In the genomic region with DNA sequence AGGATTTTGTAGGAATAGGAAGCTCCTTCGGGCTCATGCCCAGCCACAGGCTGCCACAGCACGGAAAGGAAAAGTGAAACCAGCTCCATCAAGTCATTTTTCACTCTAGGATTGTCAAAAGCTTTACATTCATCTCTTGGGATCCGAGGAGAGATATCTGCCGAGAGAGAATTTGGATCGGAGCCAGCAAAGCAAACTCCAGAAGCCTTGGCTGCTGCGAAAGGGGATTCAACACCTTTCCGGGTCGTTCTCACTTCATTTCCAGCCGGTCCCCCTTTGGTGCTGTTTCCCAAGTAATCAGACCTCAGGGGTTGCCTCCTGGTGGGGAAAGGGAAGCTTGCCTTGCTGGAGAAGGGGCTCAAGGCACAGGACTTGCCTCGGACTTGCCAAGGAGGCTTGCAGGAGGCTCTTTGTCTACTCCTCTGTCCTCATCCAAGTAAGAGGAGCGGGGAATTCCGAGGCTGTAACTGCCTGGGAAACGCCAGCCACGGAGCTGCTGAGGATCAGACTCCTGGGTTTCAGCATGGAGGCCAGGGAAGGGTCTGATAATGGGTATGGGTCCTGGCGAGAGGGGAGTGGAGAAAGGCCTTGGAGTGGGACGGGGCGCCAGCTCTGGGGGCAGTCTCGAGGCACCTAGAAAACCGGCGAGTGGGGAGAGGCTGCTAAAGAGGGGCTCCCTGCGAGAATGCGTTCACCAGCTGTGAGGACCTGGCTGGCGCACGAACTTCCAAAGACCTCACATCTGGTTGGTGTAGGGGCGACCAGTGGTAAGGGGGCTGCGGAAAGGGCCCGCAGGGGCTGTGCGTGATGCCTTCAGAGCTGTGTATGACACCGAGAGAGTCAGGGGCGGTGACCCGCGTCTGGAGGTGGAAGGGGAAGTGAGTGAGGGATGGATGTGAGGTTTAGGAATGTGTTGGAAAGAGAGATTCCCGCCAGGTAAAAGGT, we compare ENCODE assay signal across 7 cellular contexts. TPM values are rescaled to one million over a fixed set of nuclear protein-coding genes. Genes with fewer than 3 reads are reported as not detected.
A peak's percentile ranks its signal among the peaks of the same experiment; 100 is the strongest.
DNase-seq lines count a peak whose midpoint lies in the region; ATAC-seq and TF ChIP-seq lines count a peak whose summit lies in the region.

No MANE protein-coding gene starts in this region.

- TF ChIP-seq CTCF in GM06990 (IDR thresholded peaks at IDR 0.05; ENCODE audit: insufficient read depth, low read length, poor library complexity, severe bottlenecking) (no peak), gastroesophageal sphincter (IDR thresholded peaks at IDR 0.05) (peak in 1 of 4 experiments; percentile 20)

- H3K9me3 ChIP-seq in gastroesophageal sphincter (no peaks in the 10 kb centered on the region), neuronal stem cell (replicated peaks in 1 of 2; ENCODE audit: control insufficient read depth in 2 of 2, insufficient read depth in 1 of 2, low read depth in 1 of 2, low read length in 2 of 2) (no peaks in the 10 kb centered on the region)

- no peak overlapping the region for H2AK5ac ChIP-seq in neuronal stem cell (ENCODE audit: low read depth, low read length)

- H3K27ac ChIP-seq in gastroesophageal sphincter (peak overlapping the region in 2 of 4 donors; percentile 48), neuronal stem cell (replicated peaks; ENCODE audit: low read length) (no peak overlapping the region)

- peak overlapping the region; percentile 17 for H4K8ac ChIP-seq in neuronal stem cell (ENCODE audit: low read depth, low read length)

- H2BK15ac ChIP-seq in neuronal stem cell (ENCODE audit: low read length) = peak overlapping the region; percentile 32

- no peaks in the 10 kb centered on the region for H3K79me1 ChIP-seq in neuronal stem cell (ENCODE audit: low read depth, low read length)

- no peak overlapping the region for H4K91ac ChIP-seq in neuronal stem cell (ENCODE audit: low read depth, low read length, poor library complexity)

- H3K36me3 ChIP-seq in GM06990 (ENCODE audit: control insufficient read depth, insufficient read depth, low read length) (no peaks in the 10 kb centered on the region), gastroesophageal sphincter (no peaks in the 10 kb centered on the region), neuronal stem cell (replicated peaks in 1 of 2; ENCODE audit: control insufficient read depth in 2 of 2, insufficient read depth in 2 of 2, low read length in 2 of 2) (no peaks in the 10 kb centered on the region)

- ATAC-seq in gastroesophageal sphincter = peak; percentile 42
- no peak for ATAC-seq in HG03097 (IDR thresholded peaks at IDR 0.05; ENCODE audit: low FRiP score, unreplicated experiment)

- peak overlapping the region; percentile 84 for H3K18ac ChIP-seq in neuronal stem cell (ENCODE audit: low read length)

- peak overlapping the region; percentile 6 for H2BK5ac ChIP-seq in neuronal stem cell (ENCODE audit: low read length)

- H3K4me1 ChIP-seq in gastroesophageal sphincter (peaks cover 0 to 27% (median 2%) of the 10 kb centered on the region in 3 donors), neuronal stem cell (ENCODE audit: control insufficient read depth in 2 of 2, insufficient read depth in 1 of 2, low read depth in 1 of 2, low read length in 2 of 2) (peaks cover 6 to 9% of the 10 kb centered on the region in 2 donors)

- no peak for DNase-seq in GM06990 (ENCODE audit: extremely low read depth, insufficient read length)
- peak; percentile 54 for DNase-seq in NCI-H2029 (lab: John Stamatoyannopoulos, UW)
- peak; percentile 19 for DNase-seq in activated effector memory CD4-positive, alpha-beta T cell treated with Interleukin-2 at 50 U/mL for 16 hours
- no peak for DNase-seq in neuronal stem cell (ENCODE audit: low spot score)
- no peak for DNase-seq in activated gamma-delta T cell (lab: John Stamatoyannopoulos, UW)

- H2AFZ ChIP-seq in neuronal stem cell (ENCODE audit: low read length) = peak overlapping the region; percentile 85

- 0 to 2% methylated on average over 8 to 23 of the region's 33 CpGs for WGBS in gastroesophageal sphincter (ENCODE audit: low coverage in 1 of 2), 2 donors
- no CpG with 5 or more reads among the region's 33 CpGs for WGBS in neuronal stem cell (ENCODE audit: extremely low coverage in 2 of 2, insufficient read length in 2 of 2, insufficient replicate concordance in 1 of 2), 2 donors

- peak overlapping the region; percentile 22 for H3K9ac ChIP-seq in neuronal stem cell (ENCODE audit: low read depth, low read length, poor library complexity)

- no peak for TF ChIP-seq POLR2A in gastroesophageal sphincter (IDR thresholded peaks at IDR 0.05)

- peak overlapping the region; percentile 85 for H3K4me2 ChIP-seq in neuronal stem cell (ENCODE audit: insufficient read depth, low read length, poor library complexity, severe bottlenecking)

- H3K23ac ChIP-seq in neuronal stem cell (ENCODE audit: low read depth, low read length, poor library complexity) = peak overlapping the region; percentile 11

- no peak for TF ChIP-seq EP300 in gastroesophageal sphincter (IDR thresholded peaks at IDR 0.05)

- no peak overlapping the region for H3K4ac ChIP-seq in neuronal stem cell (ENCODE audit: low read length)

- H3K14ac ChIP-seq in neuronal stem cell (ENCODE audit: low read length) = no peak overlapping the region

- no peak overlapping the region for H2BK120ac ChIP-seq in neuronal stem cell (ENCODE audit: low read depth, low read length)

- H3K4me3 ChIP-seq in GM06990 (replicated peaks; ENCODE audit: low read depth, low read length) = peak overlapping the region; percentile 64
- peak overlapping the region; percentile 62 to 68 for H3K4me3 ChIP-seq in gastroesophageal sphincter
- peak overlapping the region; percentile 24 to 33 for H3K4me3 ChIP-seq in neuronal stem cell (ENCODE audit: low read length in 2 of 2)

- H3K27me3 ChIP-seq in GM06990 (replicated peaks; ENCODE audit: control insufficient read depth, insufficient read depth, low read length) (no peaks in the 10 kb centered on the region; the same call in 1 of the 2 replicates), gastroesophageal sphincter (no peaks in the 10 kb centered on the region), neuronal stem cell (ENCODE audit: control insufficient read depth in 3 of 3, insufficient read depth in 3 of 3, low read depth in 1 of 3, low read length in 3 of 3) (peaks cover 16 to 91% (median 36%) of the 10 kb centered on the region in 3 experiments)

- peak overlapping the region; percentile 64 for H2BK12ac ChIP-seq in neuronal stem cell (ENCODE audit: low read length)

RNA-seq across cellular contexts. Expression of gene ETV7, which starts 0.7 kb away (rescaled TPM):
- 1 to 10 TPM in 2 of 4 donors, not detected in 2; 1.3 to 1.5 TPM for total RNA-seq in gastroesophageal sphincter
- polyA plus RNA-seq in neuronal stem cell (2013, experiment 1 of 2) = 0.24 TPM
- 0.25 TPM for polyA plus RNA-seq in neuronal stem cell (2013, experiment 2 of 2)

RNA-seq across cellular contexts. Expression of gene BNIP5, which starts 50.1 kb away (rescaled TPM):
- total RNA-seq in gastroesophageal sphincter = not detected
- 0.01 TPM for polyA plus RNA-seq in neuronal stem cell (2013, experiment 1 of 2)
- 0.03 TPM for polyA plus RNA-seq in neuronal stem cell (2013, experiment 2 of 2)

RNA-seq across cellular contexts. Expression of gene PXT1, which starts 55.9 kb away (rescaled TPM):
- total RNA-seq in gastroesophageal sphincter = 1 to 10 TPM in 1 of 4 donors, not detected in 3; 2.0 TPM
- 0.13 TPM for polyA plus RNA-seq in neuronal stem cell (2013, experiment 1 of 2)
- polyA plus RNA-seq in neuronal stem cell (2013, experiment 2 of 2) = 0.14 TPM

RNA-seq across cellular contexts. Expression of gene KCTD20, which starts 56.0 kb away (rescaled TPM):
- total RNA-seq in gastroesophageal sphincter = 10 to 100 TPM; 60.2 to 92.9 (median 67.6) TPM
- 26.1 TPM for polyA plus RNA-seq in neuronal stem cell (2013, experiment 1 of 2)
- 26.9 TPM for polyA plus RNA-seq in neuronal stem cell (2013, experiment 2 of 2)

Comparison
In these comparisons a context has a peak if more than half of its experiments do, and no peak if none do; other contexts are left out.
1. DNase-seq: peak in NCI-H2029 (single experiment) and activated effector memory CD4-positive, alpha-beta T cell treated with Interleukin-2 at 50 U/mL for 16 hours (single experiment); none in GM06990 (single experiment), neuronal stem cell (single experiment) and activated gamma-delta T cell (single experiment).
2. Peak in every context shown above with its lines, with median percentiles within 50 percentile points of each other: H3K4me3 ChIP-seq.